10 cellular contexts compared by ENCODE assay signal in the genomic region with DNA sequence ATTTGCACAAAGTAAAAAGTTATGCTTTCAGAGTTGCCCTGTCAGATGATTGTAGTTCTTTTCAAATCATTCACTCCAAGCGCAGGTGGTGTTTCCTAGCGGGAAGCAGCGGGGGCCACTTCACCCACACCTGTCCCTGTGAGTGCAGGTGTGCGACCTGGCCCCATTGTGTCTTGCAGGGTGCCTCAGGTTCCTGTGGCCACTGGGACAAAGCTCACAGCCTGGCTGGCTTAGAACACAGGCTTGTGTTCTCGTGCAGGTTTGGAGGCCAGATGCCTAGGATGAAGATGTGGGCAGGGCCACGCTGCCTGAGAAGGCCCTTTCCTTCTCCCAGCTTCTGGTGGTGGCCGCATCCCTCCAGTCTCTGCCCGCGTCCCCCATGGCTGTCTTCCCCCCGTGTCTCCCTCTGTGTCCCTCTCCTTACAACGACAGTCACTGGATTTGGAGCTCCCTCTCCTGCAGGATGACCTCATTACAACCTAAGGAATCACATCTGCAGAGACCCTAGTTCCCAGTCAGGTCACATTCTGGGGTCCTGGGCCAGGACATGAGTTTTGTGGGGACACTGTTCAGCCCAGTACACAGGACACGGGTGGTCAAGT.
DNase-seq lines count a peak whose midpoint lies in the region; ATAC-seq, FAIRE-seq and TF ChIP-seq lines count a peak whose summit lies in the region.
"Had no signal": no experiment of that assay in that cellular context is flagged by ENCODE, and none has a peak within 500 bp of the region (broad histone marks: within the 10 kb centered on the region; RNA-seq: fewer than 3 reads in every experiment).

No MANE protein-coding gene starts in this region.

- no peaks in the 10 kb centered on the region for H3K9me1 ChIP-seq in K562 (ENCODE audit: control insufficient read depth, insufficient read depth, low read length)

- ATAC-seq in K562: peak; percentile 68
- ATAC-seq in GM21390 (IDR thresholded peaks at IDR 0.05; ENCODE audit: unreplicated experiment): no peak

- BruUV-seq in K562 (replicated peaks; lab: Mats Ljungman, UMichigan): no TSS peak

- H3K14ac ChIP-seq in neuronal stem cell (ENCODE audit: low read length): no peak overlapping the region

- H3K79me2 ChIP-seq in K562 (ENCODE audit: control insufficient read depth, insufficient read depth, low read length): no peaks in the 10 kb centered on the region

- H3K27ac ChIP-seq in K562 (ENCODE audit: extremely low read depth, low read depth, low read length) (no peak overlapping the region), neuronal stem cell (replicated peaks; ENCODE audit: low read length) (no peak overlapping the region)

- no peak overlapping the region for H3K9ac ChIP-seq in K562 (ENCODE audit: insufficient read depth in 1 of 2, low read depth in 2 of 2, low read length in 2 of 2)
- no peak overlapping the region for H3K9ac ChIP-seq in neuronal stem cell (ENCODE audit: low read depth, low read length, poor library complexity)

- no peaks in the 10 kb centered on the region for H3K36me3 ChIP-seq in K562 (ENCODE audit: control insufficient read depth, insufficient read depth, low read length)
- H3K36me3 ChIP-seq in neuronal stem cell (replicated peaks in 1 of 2; ENCODE audit: control insufficient read depth in 2 of 2, insufficient read depth in 2 of 2, low read length in 2 of 2): no peaks in the 10 kb centered on the region

- H3K4me2 ChIP-seq in K562 (ENCODE audit: insufficient read depth, low read length): no peak overlapping the region
- no peak overlapping the region for H3K4me2 ChIP-seq in neuronal stem cell (ENCODE audit: insufficient read depth, low read length, poor library complexity, severe bottlenecking)

- no peak overlapping the region for H2AFZ ChIP-seq in K562 (ENCODE audit: low read depth, low read length)
- peak overlapping the region; percentile 13 for H2AFZ ChIP-seq in neuronal stem cell (ENCODE audit: low read length)

- H2BK15ac ChIP-seq in neuronal stem cell (ENCODE audit: low read length): no peak overlapping the region

- H3K4ac ChIP-seq in neuronal stem cell (ENCODE audit: low read length): no peak overlapping the region

- in situ Hi-C loops in K562 (cut with MboI): no loop called here

- H3K4me3 ChIP-seq in K562 (no peak overlapping the region), neuronal stem cell (ENCODE audit: low read length in 2 of 2) (no peak overlapping the region), foreskin fibroblast (ENCODE audit: low read depth in 1 of 2, low read length in 2 of 2) (no peak overlapping the region)

- peaks cover 2% of the 10 kb centered on the region for H3K79me1 ChIP-seq in neuronal stem cell (ENCODE audit: low read depth, low read length)

- no peaks in the 10 kb centered on the region for H3K27me3 Mint-ChIP-seq in activated T-helper 2 cell treated with anti-CD3 and anti-CD28 coated beads, Interferon-gamma antibody, Interleukin-2, Interleukin-4, amounts not matched to agents 10 μg/mL and 5 μg/mL and 100 μg/mL, durations not matched to agents 14 hours and 24 hours and 36 hours (ENCODE audit: low read depth)
- H3K27me3 Mint-ChIP-seq: central memory CD8-positive, alpha-beta T cell had no signal

- peaks cover 0 to 28% of the 10 kb centered on the region in 2 experiments; a peak in 3 of 5 replicates for H3K4me1 ChIP-seq in K562 (replicated peaks in 1 of 2; ENCODE audit: control insufficient read depth in 2 of 2, insufficient read depth in 2 of 2, low read length in 2 of 2)
- peaks cover 26 to 54% of the 10 kb centered on the region in 2 donors for H3K4me1 ChIP-seq in neuronal stem cell (ENCODE audit: control insufficient read depth in 2 of 2, insufficient read depth in 1 of 2, low read depth in 1 of 2, low read length in 2 of 2)

- H3K36me3 Mint-ChIP-seq in activated T-helper 2 cell treated with anti-CD3 and anti-CD28 coated beads, Interferon-gamma antibody, Interleukin-2, Interleukin-4, amounts not matched to agents 10 μg/mL and 5 μg/mL and 100 μg/mL, durations not matched to agents 14 hours and 24 hours and 36 hours (ENCODE audit: low read depth): no peaks in the 10 kb centered on the region

- peaks cover 8% of the 10 kb centered on the region for H3K4me1 Mint-ChIP-seq in activated T-helper 2 cell treated with anti-CD3 and anti-CD28 coated beads, Interferon-gamma antibody, Interleukin-2, Interleukin-4, amounts not matched to agents 10 μg/mL and 5 μg/mL and 100 μg/mL, durations not matched to agents 14 hours and 24 hours and 36 hours (ENCODE audit: low read depth)

- WGBS in K562 (ENCODE audit: insufficient coverage, low coverage, missing lambda C conversion rate): 11% methylated on average over 10 of the region's 12 CpGs
- WGBS in neuronal stem cell (ENCODE audit: extremely low coverage in 2 of 2, insufficient read length in 2 of 2, insufficient replicate concordance in 1 of 2), 2 donors: no CpG with 5 or more reads among the region's 12 CpGs

- no peak overlapping the region for H2BK5ac ChIP-seq in neuronal stem cell (ENCODE audit: low read length)

- peak overlapping the region; percentile 16 for H2AK5ac ChIP-seq in neuronal stem cell (ENCODE audit: low read depth, low read length)

- no peak overlapping the region for H4K8ac ChIP-seq in neuronal stem cell (ENCODE audit: low read depth, low read length)

- peak; percentile 54 to 84 for TF ChIP-seq RAD21 in K562 (CRISPR knock-in tag; conservative IDR thresholded peaks at IDR 0.05 in 1 of 2, IDR thresholded peaks at IDR 0.05 in 1 of 2)

- no peak for TF ChIP-seq EP300 in K562 (IDR thresholded peaks at IDR 0.05; ENCODE audit: low read length)

- no peak overlapping the region for H2BK120ac ChIP-seq in neuronal stem cell (ENCODE audit: low read depth, low read length)

- CTCF ChIA-PET in K562 (lab: Yijun Ruan, JAX; ENCODE audit: low intra/inter-chr PET ratio): no interaction called here

- H2BK12ac ChIP-seq in neuronal stem cell (ENCODE audit: low read length): no peak overlapping the region

- peak overlapping the region; percentile 9 for H3K18ac ChIP-seq in neuronal stem cell (ENCODE audit: low read length)

- no peak overlapping the region for H3K27ac Mint-ChIP-seq in activated T-helper 2 cell treated with anti-CD3 and anti-CD28 coated beads, Interferon-gamma antibody, Interleukin-2, Interleukin-4, amounts not matched to agents 10 μg/mL and 5 μg/mL and 100 μg/mL, durations not matched to agents 14 hours and 24 hours and 36 hours

- TF ChIP-seq CTCF in K562 (IDR thresholded peaks at IDR 0.05 in 2 of 3, conservative IDR thresholded peaks at IDR 0.05 in 1 of 3; ENCODE audit: insufficient read depth in 2 of 3, low read depth in 1 of 3, low read length in 3 of 3) (peak; percentile 46 to 56 (median 48); a peak in 5 of 6 replicates), foreskin fibroblast (IDR thresholded peaks at IDR 0.05; ENCODE audit: low read depth, low read length) (no peak)

- no peaks in the 10 kb centered on the region for H3K9me3 ChIP-seq in K562 (replicated peaks; ENCODE audit: control insufficient read depth, insufficient read depth, low read depth, low read length)
- H3K9me3 ChIP-seq in neuronal stem cell (replicated peaks in 1 of 2; ENCODE audit: control insufficient read depth in 2 of 2, insufficient read depth in 1 of 2, low read depth in 1 of 2, low read length in 2 of 2): no peaks in the 10 kb centered on the region

- no peak overlapping the region for H3K23ac ChIP-seq in neuronal stem cell (ENCODE audit: low read depth, low read length, poor library complexity)

- DNase-seq in DMS79 treated with DMSO at 0.1 percent for 48 hours (lab: John Stamatoyannopoulos, UW) (peak; percentile 55), NCI-H2107 (lab: John Stamatoyannopoulos, UW) (peak; percentile 23), K562 (ENCODE audit: extremely low read depth in 1 of 4, low spot score in 3 of 4) (peak in 2 of 4 experiments; percentile 19 to 30), neuronal stem cell (ENCODE audit: low spot score) (peak; percentile 26), foreskin fibroblast (no peak), HK-2 (ENCODE audit: unreplicated experiment) (no peak)
- no peak for DNase-seq in activated T-helper 2 cell treated with anti-CD3 and anti-CD28 coated beads, Interferon-gamma antibody, Interleukin-2, Interleukin-4, amounts not matched to agents 10 μg/mL and 5 μg/mL and 100 μg/mL, durations not matched to agents 14 hours and 24 hours and 36 hours (ENCODE audit: low spot score)
- DNase-seq: stimulated activated CD8-positive, alpha-beta memory T cell treated with anti-CD3 and anti-CD28 coated beads, Interleukin-4, amount 100 ng/mL, for 48 hours had no signal

- POLR2A ChIA-PET in K562 (lab: Yijun Ruan, JAX): no interaction called here

- TF ChIP-seq POLR2A in K562 (conservative IDR thresholded peaks at IDR 0.05): no peak

- FAIRE-seq in K562 (lab: Jason Lieb, UNC): peak; percentile 6

- H4K91ac ChIP-seq in neuronal stem cell (ENCODE audit: low read depth, low read length, poor library complexity): no peak overlapping the region

- no peaks in the 10 kb centered on the region; the same call in 1 of the 2 replicates for H4K20me1 ChIP-seq in K562 (replicated peaks; ENCODE audit: control insufficient read depth, insufficient read depth, low read length)

- no peak overlapping the region for H3K4me3 Mint-ChIP-seq in activated T-helper 2 cell treated with anti-CD3 and anti-CD28 coated beads, Interferon-gamma antibody, Interleukin-2, Interleukin-4, amounts not matched to agents 10 μg/mL and 5 μg/mL and 100 μg/mL, durations not matched to agents 14 hours and 24 hours and 36 hours (ENCODE audit: low read depth)
- H3K4me3 Mint-ChIP-seq: central memory CD8-positive, alpha-beta T cell had no signal

- H3K27me3 ChIP-seq in K562 (ENCODE audit: control insufficient read depth in 2 of 2, insufficient read depth in 2 of 2, low read length in 2 of 2) (peaks cover 3 to 44% of the 10 kb centered on the region in 2 experiments; a peak in 4 of 5 replicates), neuronal stem cell (ENCODE audit: control insufficient read depth in 3 of 3, insufficient read depth in 3 of 3, low read depth in 1 of 3, low read length in 3 of 3) (no peaks in the 10 kb centered on the region)

- H3K9me3 Mint-ChIP-seq in activated T-helper 2 cell treated with anti-CD3 and anti-CD28 coated beads, Interferon-gamma antibody, Interleukin-2, Interleukin-4, amounts not matched to agents 10 μg/mL and 5 μg/mL and 100 μg/mL, durations not matched to agents 14 hours and 24 hours and 36 hours: no peaks in the 10 kb centered on the region
- H3K9me3 Mint-ChIP-seq: central memory CD8-positive, alpha-beta T cell had no signal

- intact Hi-C loops in K562 (cut with micrococcal nuclease): no loop called here
- intact Hi-C loops in activated T-helper 2 cell treated with anti-CD3 and anti-CD28 coated beads, Interferon-gamma antibody, Interleukin-2, Interleukin-4, amounts not matched to agents 10 μg/mL and 5 μg/mL and 100 μg/mL, durations not matched to agents 14 hours and 24 hours and 36 hours (cut with micrococcal nuclease): no loop called here

TF ChIP-seq in K562, 482 proteins besides CTCF, POLR2A, EP300 and RAD21 (continues in another document):
- no peak for TF ChIP-seq PPARD (CRISPR knock-in tag; IDR thresholded peaks at IDR 0.05)

Comparison
In these comparisons a context has a peak if more than half of its experiments do, and no peak if none do; other contexts are left out.
1. DNase-seq: peak in DMS79 treated with DMSO at 0.1 percent for 48 hours (single experiment), NCI-H2107 (single experiment) and neuronal stem cell (single experiment); none in foreskin fibroblast (0 of 2), activated T-helper 2 cell treated with anti-CD3 and anti-CD28 coated beads, Interferon-gamma antibody, Interleukin-2, Interleukin-4, amounts not matched to agents 10 μg/mL and 5 μg/mL and 100 μg/mL, durations not matched to agents 14 hours and 24 hours and 36 hours (single experiment) and HK-2 (single experiment).